In the genomic region with DNA sequence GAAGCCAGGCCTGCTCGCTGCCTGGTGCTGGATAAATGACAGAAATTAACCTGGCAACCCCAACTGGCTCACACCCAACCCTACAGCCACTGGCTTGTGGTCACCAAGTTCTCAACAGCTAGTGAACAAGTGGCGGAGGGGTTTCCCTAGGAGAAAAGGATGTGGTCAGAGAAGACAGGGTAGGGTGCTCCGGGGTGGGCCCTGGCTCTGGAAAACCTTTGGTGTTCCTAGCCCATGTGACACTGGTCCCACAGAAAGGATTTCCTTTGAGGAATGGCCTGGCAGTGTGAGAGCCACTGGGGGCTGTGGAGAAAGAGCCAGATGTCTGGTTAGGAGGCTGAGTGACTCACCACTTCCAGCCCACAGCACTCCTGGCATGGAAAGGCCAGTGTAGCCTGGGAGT, we compare ENCODE assay signal across 8 cellular contexts. TPM values are rescaled to one million over a fixed set of nuclear protein-coding genes. Genes with fewer than 3 reads are reported as not detected.
DNase-seq lines count a peak whose midpoint lies in the region; ATAC-seq and TF ChIP-seq lines count a peak whose summit lies in the region.

No MANE protein-coding gene starts in this region.

- H3K36me3 ChIP-seq in Panc1 (ENCODE audit: control insufficient read depth, insufficient read depth, low read length): no peaks in the 10 kb centered on the region
- H3K36me3 ChIP-seq in esophagus squamous epithelium: no peaks in the 10 kb centered on the region
- peaks cover 7% of the 10 kb centered on the region for H3K36me3 ChIP-seq in skeletal muscle satellite cell (ENCODE audit: insufficient read depth, low read length)

- CTCF ChIA-PET in Panc1 (lab: Charles Lee): no interaction called here

- peak overlapping the region; percentile 63 for H3K4me2 ChIP-seq in skeletal muscle satellite cell (ENCODE audit: low read length)

- TF ChIP-seq CTCF in Panc1 (IDR thresholded peaks at IDR 0.05): no peak
- peak in 1 of 6 experiments; percentile 2 for TF ChIP-seq CTCF in esophagus squamous epithelium (IDR thresholded peaks at IDR 0.05)
- TF ChIP-seq CTCF in nephron progenitor cell (IDR thresholded peaks at IDR 0.05): no peak

- WGBS in esophagus squamous epithelium, 2 donors: 0 to 49% methylated on average over 1 to 3 of the region's 3 CpGs

- H3K9me3 ChIP-seq in Panc1 (ENCODE audit: control insufficient read depth, insufficient read depth, low read depth, low read length) (no peaks in the 10 kb centered on the region), esophagus squamous epithelium (no peaks in the 10 kb centered on the region), skeletal muscle satellite cell (replicated peaks; ENCODE audit: low read length) (no peaks in the 10 kb centered on the region)

- H3K27me3 ChIP-seq in Panc1 (ENCODE audit: control insufficient read depth, insufficient read depth, low read length): no peaks in the 10 kb centered on the region
- peaks cover 0 to 18% (median 0%) of the 10 kb centered on the region in 4 donors for H3K27me3 ChIP-seq in esophagus squamous epithelium
- no peaks in the 10 kb centered on the region for H3K27me3 ChIP-seq in skeletal muscle satellite cell (ENCODE audit: control insufficient read depth, insufficient read depth, low read length)

- in situ Hi-C loops in Panc1 (cut with HindIII; ENCODE audit: low pct_unique_long_range_greater_than_20kb, low sequenced_read_pairs): no loop called here

- H3K27ac ChIP-seq in Panc1 (ENCODE audit: low read length) (no peak overlapping the region), esophagus squamous epithelium (peak overlapping the region; percentile 12 to 83 (median 60))

- H3K4me1 Mint-ChIP-seq in nephron progenitor cell: no peaks in the 10 kb centered on the region

- intact Hi-C loops in Panc1 (cut with micrococcal nuclease; ENCODE audit: unreplicated experiment) (no loop called here), esophagus squamous epithelium (cut with DNase I) (no loop called here)

- POLR2A ChIA-PET in Panc1 (lab: Charles Lee): no interaction called here

- DNase-seq in DMS53 (lab: John Stamatoyannopoulos, UW) (peak; percentile 34), DMS53 treated with DMSO at 0.1 percent for 48 hours (lab: John Stamatoyannopoulos, UW; ENCODE audit: unreplicated experiment) (no peak), Panc1 (ENCODE audit: low read depth, low spot score) (no peak), esophagus squamous epithelium (lab: John Stamatoyannopoulos, UW) (no peak), nephron progenitor cell (no peak), NCI-H748 (lab: John Stamatoyannopoulos, UW; ENCODE audit: unreplicated experiment) (no peak)

- no peaks in the 10 kb centered on the region for H3K36me3 Mint-ChIP-seq in nephron progenitor cell (ENCODE audit: low read depth)

- H3K27me3 Mint-ChIP-seq in nephron progenitor cell (ENCODE audit: low read depth, poor library complexity): peaks cover 17% of the 10 kb centered on the region

- no peaks in the 10 kb centered on the region for H3K9me3 Mint-ChIP-seq in nephron progenitor cell

- TF ChIP-seq POLR2A in esophagus squamous epithelium (IDR thresholded peaks at IDR 0.05): no peak

- H3K4me1 ChIP-seq in Panc1 (ENCODE audit: control insufficient read depth, insufficient read depth, low read length) (no peaks in the 10 kb centered on the region; the same call in 1 of the 2 replicates), esophagus squamous epithelium (peaks cover 21 to 84% (median 44%) of the 10 kb centered on the region in 3 donors), skeletal muscle satellite cell (ENCODE audit: control insufficient read depth, insufficient read depth, low read length) (peaks cover 38% of the 10 kb centered on the region)

- no peak overlapping the region for H3K4me3 ChIP-seq in Panc1 (ENCODE audit: low read depth in 2 of 2, low read length in 2 of 2)
- no peak overlapping the region for H3K4me3 ChIP-seq in esophagus squamous epithelium
- no peak overlapping the region for H3K4me3 ChIP-seq in skeletal muscle satellite cell (ENCODE audit: low read length)

- no peak overlapping the region for H3K27ac Mint-ChIP-seq in nephron progenitor cell

- peak; percentile 71 for ATAC-seq in Panc1
- no peak for ATAC-seq in HG03280 (IDR thresholded peaks at IDR 0.05; ENCODE audit: unreplicated experiment)

- H3K9ac ChIP-seq in skeletal muscle satellite cell (ENCODE audit: low read depth, low read length): peak overlapping the region; percentile 4

- no peak overlapping the region for H3K4me3 Mint-ChIP-seq in nephron progenitor cell

- BruUV-seq in Panc1 (replicated peaks; lab: Mats Ljungman, UMichigan): no TSS peak

RNA-seq across cellular contexts. Expression of a gene that starts 8.7 kb away (rescaled TPM):
- total RNA-seq in Panc1 (2021; ENCODE audit: unreplicated experiment) (6.2 TPM), esophagus squamous epithelium (10 to 100 TPM in 1 of 4 donors, 1 to 10 TPM in 3; 1.5 to 11.6 (median 5.5) TPM)
- polyA plus RNA-seq in Panc1 (2012; ENCODE audit: insufficient read length): 2.1 TPM
- total RNA-seq in skeletal muscle satellite cell (2012; rRNA removed): 26.9 and 32.2 TPM in 2 replicates

RNA-seq across cellular contexts. Expression of a gene that starts 27.1 kb away (rescaled TPM):
- total RNA-seq in Panc1 (2021; ENCODE audit: unreplicated experiment): 38.6 TPM
- 42.7 TPM for polyA plus RNA-seq in Panc1 (2012; ENCODE audit: insufficient read length)
- total RNA-seq in esophagus squamous epithelium: 10 to 100 TPM; 14.4 to 40.1 (median 32.6) TPM
- 37.0 and 37.6 TPM in 2 replicates for total RNA-seq in skeletal muscle satellite cell (2012; rRNA removed)
